Comparison of ENCODE assay signal across 18 cellular contexts in the genomic region with DNA sequence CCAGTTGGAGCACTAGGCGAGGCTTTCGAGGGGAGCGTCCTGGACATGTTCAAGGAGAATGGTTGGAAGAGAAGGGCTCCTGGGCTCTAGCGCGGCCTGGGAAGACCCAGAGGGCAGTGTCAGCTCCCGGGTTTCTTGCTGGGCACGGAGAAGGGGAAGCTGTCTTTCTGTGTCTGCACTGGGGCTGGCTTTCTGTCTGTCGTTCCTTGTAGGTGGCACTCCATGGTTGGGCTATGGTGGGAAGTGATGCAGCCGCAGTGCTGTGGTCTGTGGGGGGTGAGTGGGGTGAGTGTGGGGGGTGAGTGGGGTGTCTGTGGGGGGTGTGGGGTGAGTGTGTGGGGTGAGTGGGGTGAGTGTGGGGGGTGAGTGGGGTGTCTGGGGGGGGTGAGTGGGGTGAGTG. TPM values are rescaled to one million over a fixed set of nuclear protein-coding genes. Genes with fewer than 3 reads are reported as not detected.
DNase-seq lines count a peak whose midpoint lies in the region; ATAC-seq and TF ChIP-seq lines count a peak whose summit lies in the region.
"Had no signal": no experiment of that assay in that cellular context is flagged by ENCODE, and none has a peak within 500 bp of the region (broad histone marks: within the 10 kb centered on the region; RNA-seq: fewer than 3 reads in every experiment).

No MANE protein-coding gene starts in this region.

- peak overlapping the region; percentile 71 for H3K27ac Mint-ChIP-seq in T-helper 2 cell treated with Interferon-gamma antibody and Interleukin-4, amounts not matched to agents 5 μg/mL and 100 μg/mL, for 36 hours
- H3K27ac Mint-ChIP-seq in GM23338 (0 out of 2 replicates have a peak overlapping the region, but pooled peaks have one; percentile 27), neural crest cell (ENCODE audit: unreplicated experiment) (no peak overlapping the region)
- peak overlapping the region; percentile 72 for H3K27ac Mint-ChIP-seq in activated naive CD8-positive, alpha-beta T cell treated with anti-CD3 and anti-CD28 coated beads for 36 hours

- no peaks in the 10 kb centered on the region for H3K79me2 ChIP-seq in GM23338 (replicated peaks; ENCODE audit: insufficient read depth)

- H3K27me3 Mint-ChIP-seq in T-helper 2 cell treated with Interferon-gamma antibody and Interleukin-4, amounts not matched to agents 5 μg/mL and 100 μg/mL, for 36 hours (ENCODE audit: low read depth) = no peaks in the 10 kb centered on the region
- H3K27me3 Mint-ChIP-seq in GM23338 (ENCODE audit: insufficient read depth, low read depth, poor library complexity) = peaks cover 23% of the 10 kb centered on the region
- no peaks in the 10 kb centered on the region for H3K27me3 Mint-ChIP-seq in activated naive CD8-positive, alpha-beta T cell treated with anti-CD3 and anti-CD28 coated beads for 36 hours
- no peaks in the 10 kb centered on the region for H3K27me3 Mint-ChIP-seq in neural crest cell (ENCODE audit: low read depth)

- H3K36me3 Mint-ChIP-seq in T-helper 2 cell treated with Interferon-gamma antibody and Interleukin-4, amounts not matched to agents 5 μg/mL and 100 μg/mL, for 36 hours (ENCODE audit: low read depth) = peaks cover 46% of the 10 kb centered on the region
- peaks cover 15% of the 10 kb centered on the region for H3K36me3 Mint-ChIP-seq in GM23338 (ENCODE audit: low read depth)
- peaks cover 33% of the 10 kb centered on the region for H3K36me3 Mint-ChIP-seq in activated naive CD8-positive, alpha-beta T cell treated with anti-CD3 and anti-CD28 coated beads for 36 hours
- H3K36me3 Mint-ChIP-seq in neural crest cell (ENCODE audit: low read depth) = peaks cover 5% of the 10 kb centered on the region

- H4K20me1 ChIP-seq in GM23338 (replicated peaks; ENCODE audit: insufficient read depth) = 0 out of 2 replicates have a peak, but pooled peaks cover 10% of the 10 kb centered on the region

- no peak for ATAC-seq in GM23338
- ATAC-seq: GM12878 had no signal

- no peak overlapping the region for H2AFZ ChIP-seq in GM23338

- H3K27ac ChIP-seq in GM23338 (ENCODE audit: low read depth) = no peak overlapping the region
- H3K27ac ChIP-seq: esophagus squamous epithelium, VCaP had no signal

- no peak overlapping the region for H3K4me2 ChIP-seq in GM23338

- peaks cover 11% of the 10 kb centered on the region for H3F3A ChIP-seq in GM23338 (replicated peaks; ENCODE audit: low read depth)

- peaks cover 22% of the 10 kb centered on the region for H3K4me1 Mint-ChIP-seq in T-helper 2 cell treated with Interferon-gamma antibody and Interleukin-4, amounts not matched to agents 5 μg/mL and 100 μg/mL, for 36 hours (ENCODE audit: low read depth)
- H3K4me1 Mint-ChIP-seq in GM23338 = peaks cover 14% of the 10 kb centered on the region
- peaks cover 30% of the 10 kb centered on the region for H3K4me1 Mint-ChIP-seq in activated naive CD8-positive, alpha-beta T cell treated with anti-CD3 and anti-CD28 coated beads for 36 hours
- peaks cover 12% of the 10 kb centered on the region for H3K4me1 Mint-ChIP-seq in neural crest cell

- H3K9me2 ChIP-seq in GM23338 (ENCODE audit: insufficient read depth) = no peaks in the 10 kb centered on the region

- DNase-seq in T-helper 2 cell treated with Interferon-gamma antibody and Interleukin-4, amounts not matched to agents 5 μg/mL and 100 μg/mL, for 36 hours (ENCODE audit: low spot score) = no peak
- no peak for DNase-seq in T-helper 2 cell
- DNase-seq in GM23338 (ENCODE audit: low spot score) = peak; percentile 31
- DNase-seq in activated naive CD8-positive, alpha-beta T cell treated with anti-CD3 and anti-CD28 coated beads for 36 hours = no peak
- no peak for DNase-seq in neural crest cell (ENCODE audit: low read depth, low spot score)
- no peak for DNase-seq in stimulated activated CD4-positive, alpha-beta T cell treated with anti-CD3 and anti-CD28 coated beads, Interleukin-15, amount 100 ng/mL, for 24 hours
- DNase-seq in NCI-H2196 treated with DMSO at 0.1 percent for 48 hours (lab: John Stamatoyannopoulos, UW; ENCODE audit: unreplicated experiment) = no peak
- DNase-seq in ecto neural progenitor cell (ENCODE audit: low spot score) = no peak
- DNase-seq: esophagus squamous epithelium; head of caudate nucleus; kidney; NCI-H187; NCI-H510A; stimulated activated naive CD4-positive, alpha-beta T cell had no signal

- no peaks in the 10 kb centered on the region for H3K36me3 ChIP-seq in GM23338 (ENCODE audit: insufficient read depth)

- H3K9me3 Mint-ChIP-seq in T-helper 2 cell treated with Interferon-gamma antibody and Interleukin-4, amounts not matched to agents 5 μg/mL and 100 μg/mL, for 36 hours = no peaks in the 10 kb centered on the region
- H3K9me3 Mint-ChIP-seq in GM23338 (peaks cover 3% of the 10 kb centered on the region; the same call in 1 of the 3 replicates), neural crest cell (no peaks in the 10 kb centered on the region)
- H3K9me3 Mint-ChIP-seq in activated naive CD8-positive, alpha-beta T cell treated with anti-CD3 and anti-CD28 coated beads for 36 hours = no peaks in the 10 kb centered on the region

- TF ChIP-seq CTCF in GM23338 (conservative IDR thresholded peaks at IDR 0.05; ENCODE audit: low read depth in 2 of 2) = no peak
- TF ChIP-seq CTCF in neural crest cell (conservative IDR thresholded peaks at IDR 0.05) = no peak

- H3K4me3 Mint-ChIP-seq in T-helper 2 cell treated with Interferon-gamma antibody and Interleukin-4, amounts not matched to agents 5 μg/mL and 100 μg/mL, for 36 hours = peak overlapping the region; percentile 49
- H3K4me3 Mint-ChIP-seq in GM23338 (no peak overlapping the region), neural crest cell (peak overlapping the region; percentile 41)
- no peak overlapping the region for H3K4me3 Mint-ChIP-seq in activated naive CD8-positive, alpha-beta T cell treated with anti-CD3 and anti-CD28 coated beads for 36 hours

- no peak overlapping the region for H3K4me3 ChIP-seq in GM23338
- H3K4me3 ChIP-seq: esophagus squamous epithelium, GM12878, SK-N-MC, skin epidermis had no signal

- no peaks in the 10 kb centered on the region for H3K27me3 ChIP-seq in GM23338 (ENCODE audit: insufficient read depth)
- H3K27me3 ChIP-seq: esophagus squamous epithelium had no signal

- H3K4me1 ChIP-seq in GM23338 (ENCODE audit: insufficient read depth) = peaks cover 14% of the 10 kb centered on the region

TF ChIP-seq in GM23338, 12 proteins besides CTCF, POLR2A, EP300 and RAD21 (continues in another document):
- TF ChIP-seq STAT1 (IDR thresholded peaks at IDR 0.05; ENCODE audit: unreplicated experiment) = no peak

RNA-seq across cellular contexts. Expression of a gene that starts 13.7 kb away (rescaled TPM):
- total RNA-seq in GM23338 (2014; rRNA removed; shearing (Covaris generic)) = 52.5 and 67.2 TPM in 2 replicates
- polyA plus RNA-seq in GM23338 (2016; fragmentation: Nextera tagmentation; extraction: Ambion mirVana) = 21.2 and 21.9 TPM in 2 replicates
- 100 to 1,000 TPM; 109 TPM for total RNA-seq in activated naive CD8-positive, alpha-beta T cell treated with anti-CD3 and anti-CD28 coated beads for 36 hours
- 29.6 and 31.9 TPM in 2 replicates for total RNA-seq in neural crest cell

RNA-seq across cellular contexts. Expression of a gene that starts 54.1 kb away (rescaled TPM):
- 16.1 and 23.0 TPM in 2 replicates for total RNA-seq in GM23338 (2014; rRNA removed; shearing (Covaris generic))
- 10.8 and 10.9 TPM in 2 replicates for polyA plus RNA-seq in GM23338 (2016; fragmentation: Nextera tagmentation; extraction: Ambion mirVana)
- 1 to 10 TPM; 1.7 to 2.3 TPM for total RNA-seq in activated naive CD8-positive, alpha-beta T cell treated with anti-CD3 and anti-CD28 coated beads for 36 hours
- total RNA-seq in neural crest cell = 23.6 and 27.7 TPM in 2 replicates

RNA-seq across cellular contexts. Expression of a gene that starts 54.2 kb away (rescaled TPM):
- 9.6 and 26.9 TPM in 2 replicates for total RNA-seq in GM23338 (2014; rRNA removed; shearing (Covaris generic))
- 17.5 and 18.6 TPM in 2 replicates for polyA plus RNA-seq in GM23338 (2016; fragmentation: Nextera tagmentation; extraction: Ambion mirVana)
- 1 to 10 TPM; 7.0 to 8.2 TPM for total RNA-seq in activated naive CD8-positive, alpha-beta T cell treated with anti-CD3 and anti-CD28 coated beads for 36 hours
- total RNA-seq in neural crest cell = 31.8 and 32.8 TPM in 2 replicates

Comparison
In these comparisons a context has a peak if more than half of its experiments do, and no peak if none do; other contexts are left out.
1. H3K4me3 Mint-ChIP-seq: peak in T-helper 2 cell treated with Interferon-gamma antibody and Interleukin-4, amounts not matched to agents 5 μg/mL and 100 μg/mL, for 36 hours (single experiment) and neural crest cell (single experiment); none in GM23338 (single experiment) and activated naive CD8-positive, alpha-beta T cell treated with anti-CD3 and anti-CD28 coated beads for 36 hours (single experiment).